ENCODE assay signal across 13 cellular contexts in genomic region chr7:46369933-46370654, GRCh38.
DNase-seq lines count a peak whose midpoint lies in the region; ATAC-seq, FAIRE-seq and TF ChIP-seq lines count a peak whose summit lies in the region.
"Had no signal": no experiment of that assay in that cellular context is flagged by ENCODE, and none has a peak within 500 bp of the region (broad histone marks: within the 10 kb centered on the region; RNA-seq: fewer than 3 reads in every experiment).

No MANE protein-coding gene starts in this region.

- DNase-seq in Daoy (ENCODE audit: low read depth) (peak; percentile 44), NCI-H2029 treated with DMSO at 0.1 percent for 48 hours (lab: John Stamatoyannopoulos, UW) (peak; percentile 13), bronchial epithelial cell (ENCODE audit: low read depth) (peak; percentile 47), omental fat pad (ENCODE audit: low spot score) (no peak), mesenteric fat pad (ENCODE audit: low spot score) (no peak), OCI-LY7 (ENCODE audit: low spot score) (no peak), epidermal melanocyte (ENCODE audit: insufficient read length, low spot score) (no peak)
- DNase-seq: activated CD8-positive, alpha-beta memory T cell treated with anti-CD3 and anti-CD28 coated beads, Interleukin-2, amount 10 ng/mL, durations not matched to agents 7 days and 5 days; esophagus squamous epithelium; KBM-7; left ventricle myocardium inferior had no signal

- ATAC-seq in omental fat pad (ENCODE audit: low FRiP score) (peak; percentile 44), HG02610 (IDR thresholded peaks at IDR 0.05; ENCODE audit: unreplicated experiment) (no peak)
- ATAC-seq: activated CD8-positive, alpha-beta memory T cell treated with anti-CD3 and anti-CD28 coated beads, Interleukin-2, amount 10 ng/mL, durations not matched to agents 7 days and 5 days had no signal

- no peaks in the 10 kb centered on the region for H4K20me1 ChIP-seq in OCI-LY7 (ENCODE audit: insufficient read depth, low read length)

- intact Hi-C loops in OCI-LY7 (cut with micrococcal nuclease; ENCODE audit: unreplicated experiment) = no loop called here

- TF ChIP-seq CTCF in bronchial epithelial cell (IDR thresholded peaks at IDR 0.05; ENCODE audit: insufficient read depth, low read length, severe bottlenecking) = no peak
- no peak for TF ChIP-seq CTCF in omental fat pad (IDR thresholded peaks at IDR 0.05)
- no peak for TF ChIP-seq CTCF in OCI-LY7 (conservative IDR thresholded peaks at IDR 0.05; ENCODE audit: low read length)

- H3K36me3 ChIP-seq in bronchial epithelial cell (ENCODE audit: control insufficient read depth, insufficient read depth, low read length) (no peaks in the 10 kb centered on the region), OCI-LY7 (ENCODE audit: insufficient read depth, low read length) (no peaks in the 10 kb centered on the region)
- H3K36me3 ChIP-seq: esophagus squamous epithelium, left ventricle myocardium inferior had no signal

- H2AFZ ChIP-seq in OCI-LY7 (ENCODE audit: low read length) = no peak overlapping the region
- H2AFZ ChIP-seq: parathyroid adenoma had no signal

- no peak overlapping the region for H3K27ac ChIP-seq in OCI-LY7 (ENCODE audit: low read depth, low read length, poor library complexity, severe bottlenecking)
- H3K27ac ChIP-seq: left ventricle myocardium inferior, parathyroid adenoma had no signal

- no peaks in the 10 kb centered on the region for H3K4me1 ChIP-seq in OCI-LY7 (ENCODE audit: insufficient read depth, low read length, poor library complexity, severe bottlenecking)
- H3K4me1 ChIP-seq: left ventricle myocardium inferior, parathyroid adenoma had no signal

- BruUV-seq in OCI-LY7 (replicated peaks; lab: Mats Ljungman, UMichigan) = no TSS peak

- no peaks in the 10 kb centered on the region for H3K9me3 ChIP-seq in OCI-LY7 (ENCODE audit: low read length)
- H3K9me3 ChIP-seq: esophagus squamous epithelium, left ventricle myocardium inferior had no signal

- H3K4me2 ChIP-seq in OCI-LY7 (ENCODE audit: low read length) = no peak overlapping the region

- H3K9me2 ChIP-seq in OCI-LY7 (ENCODE audit: insufficient read depth, low read length) = no peaks in the 10 kb centered on the region

- H3K27me3 ChIP-seq in bronchial epithelial cell (ENCODE audit: control insufficient read depth, insufficient read depth, low read length) = no peaks in the 10 kb centered on the region
- H3K27me3 ChIP-seq: esophagus squamous epithelium had no signal

- no peak for FAIRE-seq in bronchial epithelial cell (lab: Jason Lieb, UNC)

- CTCF ChIA-PET in OCI-LY7 (lab: Charles Lee; ENCODE audit: unreplicated experiment) = no interaction called here

- H3K4me3 ChIP-seq in bronchial epithelial cell (ENCODE audit: low read depth, low read length) (no peak overlapping the region), OCI-LY7 (ENCODE audit: low read depth, low read length, poor library complexity, severe bottlenecking) (no peak overlapping the region)
- H3K4me3 ChIP-seq: esophagus squamous epithelium, left ventricle myocardium inferior had no signal

- no peaks in the 10 kb centered on the region for H3K79me2 ChIP-seq in OCI-LY7 (ENCODE audit: insufficient read depth, low read depth, low read length)
- H3K79me2 ChIP-seq: parathyroid adenoma had no signal

- POLR2A ChIA-PET in OCI-LY7 (lab: Charles Lee) = interaction anchor here (0.9 kb wide), 1 partner anchor 12 kb away, joined by 3 read pairs; no protein-coding TSS in a partner anchor

Comparison
In these comparisons a context has a peak if more than half of its experiments do, and no peak if none do; other contexts are left out.
1. DNase-seq: peak in Daoy (single experiment), NCI-H2029 treated with DMSO at 0.1 percent for 48 hours (single experiment) and bronchial epithelial cell (single experiment); none in omental fat pad (single experiment), mesenteric fat pad (single experiment), OCI-LY7 (single experiment) and epidermal melanocyte (single experiment).